Comparison of ENCODE assay signal across 8 cellular contexts in the genomic region with DNA sequence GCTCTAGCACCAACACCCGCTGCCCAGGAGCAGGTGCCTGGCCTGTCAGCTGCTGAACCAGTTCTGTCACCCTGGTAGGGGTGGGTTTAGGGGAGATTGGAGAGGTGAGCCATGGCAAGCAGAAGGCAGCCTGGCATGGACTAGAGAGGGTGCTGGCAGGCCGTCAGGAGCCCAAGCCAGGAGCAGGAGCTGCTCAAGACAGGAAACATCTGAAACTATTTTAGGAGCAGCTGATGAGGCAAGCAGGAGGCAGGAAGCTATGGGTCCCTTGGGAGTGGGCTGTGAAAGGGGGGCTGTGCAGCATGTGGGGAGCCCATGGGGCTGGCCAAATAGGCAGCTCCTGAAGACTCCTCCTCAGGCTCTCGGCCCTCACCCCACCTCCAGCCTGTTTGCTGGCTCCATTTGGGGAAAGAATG. TPM values are rescaled to one million over a fixed set of nuclear protein-coding genes. Genes with fewer than 3 reads are reported as not detected.
DNase-seq lines count a peak whose midpoint lies in the region; ATAC-seq and TF ChIP-seq lines count a peak whose summit lies in the region.

No MANE protein-coding gene starts in this region.

- no peaks in the 10 kb centered on the region for H3K79me2 ChIP-seq in PC-9 (ENCODE audit: low read depth)

- no peak overlapping the region for H2AFZ ChIP-seq in PC-9

- no TSS peak for BruUV-seq in PC-9 (replicated peaks; lab: Mats Ljungman, UMichigan)

- H3K9me3 ChIP-seq in PC-9 (ENCODE audit: insufficient read depth, low read depth), result no peaks in the 10 kb centered on the region

- no peaks in the 10 kb centered on the region for H3K9me3 Mint-ChIP-seq in activated T-helper 17 cell treated with anti-CD3 and anti-CD28 coated beads, Interleukin-2, amount 50 U/mL, for 72 hours

- H3K4me3 ChIP-seq in AG09309 (ENCODE audit: control insufficient read depth, low read depth, low read length), result no peak overlapping the region
- no peak overlapping the region for H3K4me3 ChIP-seq in HFF-Myc (replicated peaks; ENCODE audit: low read depth, low read length)
- no peak overlapping the region for H3K4me3 ChIP-seq in skin epidermis
- no peak overlapping the region for H3K4me3 ChIP-seq in PC-9
- H3K4me3 ChIP-seq in H7 (ENCODE audit: insufficient read depth, low read depth, low read length), result no peak overlapping the region

- H3K36me3 Mint-ChIP-seq in activated T-helper 17 cell treated with anti-CD3 and anti-CD28 coated beads, Interleukin-2, amount 50 U/mL, for 72 hours (ENCODE audit: low read depth), result no peaks in the 10 kb centered on the region

- H3K27ac ChIP-seq in skin epidermis, result peak overlapping the region in 20 of 21 experiments; percentile 60 to 97 (median 88)
- no peak overlapping the region for H3K27ac ChIP-seq in PC-9

- CTCF ChIA-PET in PC-9 (lab: Charles Lee), result interaction anchor here (0.9 kb wide), 1 partner anchor 34 kb away, joined by 3 read pairs; no protein-coding TSS in a partner anchor

- TF ChIP-seq CTCF in AG09309 (IDR thresholded peaks at IDR 0.05; ENCODE audit: control insufficient read depth, insufficient read depth, low read depth, low read length, missing control alignments) (no peak), HFF-Myc (IDR thresholded peaks at IDR 0.05; ENCODE audit: low read depth, low read length, missing control alignments) (no peak), PC-9 (conservative IDR thresholded peaks at IDR 0.05) (no peak)

- intact Hi-C loops in left ventricle myocardium superior (cut with micrococcal nuclease), result no loop called here
- intact Hi-C loops in PC-9 (cut with micrococcal nuclease; ENCODE audit: unreplicated experiment), result no loop called here

- ATAC-seq in activated T-helper 17 cell treated with anti-CD3 and anti-CD28 coated beads, Interleukin-2, amount 50 U/mL, for 72 hours (replicated peaks), result no peak
- ATAC-seq in left ventricle myocardium superior (peak; percentile 72), GM21723 (IDR thresholded peaks at IDR 0.05; ENCODE audit: unreplicated experiment) (no peak)

- H3K27me3 ChIP-seq in PC-9 (ENCODE audit: insufficient read depth, low read depth) (peaks cover 9% of the 10 kb centered on the region), H7 (ENCODE audit: control insufficient read depth, insufficient read depth, low read length) (peaks cover 17% of the 10 kb centered on the region)

- H3F3A ChIP-seq in PC-9 (ENCODE audit: insufficient read depth, low read depth), result no peaks in the 10 kb centered on the region; the same call in 1 of the 2 replicates

- no peaks in the 10 kb centered on the region for H3K4me1 ChIP-seq in PC-9 (replicated peaks; ENCODE audit: insufficient read depth)

- peak overlapping the region; percentile 25 for H3K4me3 Mint-ChIP-seq in activated T-helper 17 cell treated with anti-CD3 and anti-CD28 coated beads, Interleukin-2, amount 50 U/mL, for 72 hours

- H3K27me3 Mint-ChIP-seq in activated T-helper 17 cell treated with anti-CD3 and anti-CD28 coated beads, Interleukin-2, amount 50 U/mL, for 72 hours, result peaks cover 4% of the 10 kb centered on the region

- DNase-seq in AG09309 (ENCODE audit: low read depth) (peak; percentile 86), HFF-Myc (ENCODE audit: extremely low read depth, low read depth) (peak; percentile 64), left ventricle myocardium superior (peak; percentile 92), PC-9 (no peak), H7 (no peak)

- no peaks in the 10 kb centered on the region for H3K9me2 ChIP-seq in PC-9 (ENCODE audit: insufficient read depth)

- POLR2A ChIA-PET in PC-9 (lab: Charles Lee; ENCODE audit: unreplicated experiment), result interaction anchor here (1.5 kb wide), 1 partner anchor 95 kb away, joined by 13 read pairs; no protein-coding TSS in a partner anchor

- no peak overlapping the region for H3K4me2 ChIP-seq in PC-9

- H3K4me1 Mint-ChIP-seq in activated T-helper 17 cell treated with anti-CD3 and anti-CD28 coated beads, Interleukin-2, amount 50 U/mL, for 72 hours, result peaks cover 19% of the 10 kb centered on the region

- peak overlapping the region; percentile 83 for H3K27ac Mint-ChIP-seq in activated T-helper 17 cell treated with anti-CD3 and anti-CD28 coated beads, Interleukin-2, amount 50 U/mL, for 72 hours

- no peaks in the 10 kb centered on the region for H3K36me3 ChIP-seq in PC-9 (ENCODE audit: low read depth)
- H3K36me3 ChIP-seq in H7 (replicated peaks; ENCODE audit: control insufficient read depth, insufficient read depth, low read length), result no peaks in the 10 kb centered on the region

- no peaks in the 10 kb centered on the region; the same call in 1 of the 2 replicates for H4K20me1 ChIP-seq in PC-9 (ENCODE audit: insufficient read depth)

RNA-seq across cellular contexts. Expression of a gene that starts 2.3 kb away (rescaled TPM):
- total RNA-seq in activated T-helper 17 cell treated with anti-CD3 and anti-CD28 coated beads, Interleukin-2, amount 50 U/mL, for 72 hours, result under 1 TPM; 0.26 to 0.32 TPM
- total RNA-seq in left ventricle myocardium superior (1.7 TPM), PC-9 (2021) (0.40 TPM in 1 of 2 replicates, not detected in the other)
- total RNA-seq in H7 (2014; rRNA removed; shearing (Covaris generic)), result 2.3 and 6.5 TPM in 2 replicates

RNA-seq across cellular contexts. Expression of a gene that starts 5.7 kb away (rescaled TPM):
- under 1 TPM in 1 of 2 donors, not detected in 1; 0.40 TPM for total RNA-seq in activated T-helper 17 cell treated with anti-CD3 and anti-CD28 coated beads, Interleukin-2, amount 50 U/mL, for 72 hours
- total RNA-seq in left ventricle myocardium superior, result not detected
- total RNA-seq in PC-9 (2021), result 2.0 and 3.5 TPM in 2 replicates
- total RNA-seq in H7 (2014; rRNA removed; shearing (Covaris generic)), result not detected in 2 replicates

RNA-seq across cellular contexts. Expression of a gene that starts 8.4 kb away (rescaled TPM):
- 10 to 100 TPM; 68.6 to 94.2 TPM for total RNA-seq in activated T-helper 17 cell treated with anti-CD3 and anti-CD28 coated beads, Interleukin-2, amount 50 U/mL, for 72 hours
- total RNA-seq in left ventricle myocardium superior (26.7 TPM), PC-9 (2021) (48.6 and 56.5 TPM in 2 replicates)
- 0.07 and 0.55 TPM in 2 replicates for total RNA-seq in H7 (2014; rRNA removed; shearing (Covaris generic))

RNA-seq across cellular contexts. Expression of a gene that starts 19.0 kb away (rescaled TPM):
- total RNA-seq in activated T-helper 17 cell treated with anti-CD3 and anti-CD28 coated beads, Interleukin-2, amount 50 U/mL, for 72 hours, result 10 to 100 TPM; 26.3 to 37.2 TPM
- 18.5 TPM for total RNA-seq in left ventricle myocardium superior
- 32.9 and 37.0 TPM in 2 replicates for total RNA-seq in PC-9 (2021)
- 34.7 and 38.2 TPM in 2 replicates for total RNA-seq in H7 (2014; rRNA removed; shearing (Covaris generic))

RNA-seq across cellular contexts. Expression of a gene that starts 51.0 kb away (rescaled TPM):
- 10 to 100 TPM; 19.6 to 24.5 TPM for total RNA-seq in activated T-helper 17 cell treated with anti-CD3 and anti-CD28 coated beads, Interleukin-2, amount 50 U/mL, for 72 hours
- 1.2 TPM for total RNA-seq in left ventricle myocardium superior
- 18.1 and 20.6 TPM in 2 replicates for total RNA-seq in PC-9 (2021)
- total RNA-seq in H7 (2014; rRNA removed; shearing (Covaris generic)), result 16.1 and 24.9 TPM in 2 replicates

Comparison
In these comparisons a context has a peak if more than half of its experiments do, and no peak if none do; other contexts are left out.
1. DNase-seq: peak in AG09309 (single experiment), HFF-Myc (single experiment) and left ventricle myocardium superior (single experiment); none in PC-9 (0 of 2) and H7 (single experiment).
2. RNA of a gene that starts 8.4 kb away (total RNA-seq): 68.6 to 94.2 TPM in activated T-helper 17 cell treated with anti-CD3 and anti-CD28 coated beads, Interleukin-2, amount 50 U/mL, for 72 hours, 48.6 to 56.5 TPM in PC-9 and 26.7 TPM in left ventricle myocardium superior (single experiment); 0.07 to 0.55 TPM in H7; every median in the first group is over 10 times any median in the second.